ENCODE assay signal across 10 cellular contexts in the genomic region with DNA sequence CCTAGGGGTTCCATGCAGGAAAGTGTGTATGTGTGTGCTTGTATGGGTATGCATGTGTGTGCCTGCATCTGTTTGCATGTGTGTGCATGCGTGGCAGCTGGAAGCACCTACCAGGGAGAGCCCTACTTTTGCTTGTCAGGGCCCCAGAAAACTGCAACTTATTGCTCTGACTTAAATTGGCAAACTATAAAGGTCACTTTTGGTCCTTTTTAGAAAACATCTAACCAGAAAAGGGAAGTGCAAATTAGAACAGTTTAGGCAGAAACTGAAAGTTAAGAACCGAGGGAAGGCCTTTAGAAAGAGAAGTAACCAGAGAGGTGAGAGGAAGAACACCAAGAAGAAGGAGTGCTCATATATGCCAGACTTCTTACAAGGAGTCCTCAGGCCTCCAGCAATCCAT. TPM values are rescaled to one million over a fixed set of nuclear protein-coding genes. Genes with fewer than 3 reads are reported as not detected.
DNase-seq lines count a peak whose midpoint lies in the region; ATAC-seq lines count a peak whose summit lies in the region.
"Had no signal": no experiment of that assay in that cellular context is flagged by ENCODE, and none has a peak within 500 bp of the region (broad histone marks: within the 10 kb centered on the region; RNA-seq: fewer than 3 reads in every experiment).

No MANE protein-coding gene starts in this region.

- ATAC-seq in GM18909 (IDR thresholded peaks at IDR 0.05; ENCODE audit: poor library complexity, unreplicated experiment) (peak; percentile 91), HG02623 (IDR thresholded peaks at IDR 0.05; ENCODE audit: unreplicated experiment) (peak; percentile 93), naive B cell (ENCODE audit: low read depth in 2 of 2) (peak; percentile 98 to 99)

- H3K9me3 Mint-ChIP-seq in naive B cell, result peaks cover 0 to 1% (median under 1%) of the 10 kb centered on the region in 7 donors

- H3K4me3 Mint-ChIP-seq in naive B cell, result peak overlapping the region in 7 of 8 donors; percentile 44 to 81 (median 68)

- DNase-seq in KBM-7, result peak; percentile 69
- DNase-seq in naive B cell, result peak; percentile 66
- no peak for DNase-seq in activated CD4-positive, CD25-positive, alpha-beta regulatory T cell treated with anti-CD3 and anti-CD28 coated beads, Interleukin-2, amount 50 U/mL, for 72 hours
- DNase-seq in NCI-H82 treated with DMSO at 0.1 percent for 48 hours (lab: John Stamatoyannopoulos, UW; ENCODE audit: unreplicated experiment), result no peak
- no peak for DNase-seq in NCI-H2196 treated with DMSO at 0.1 percent for 48 hours (lab: John Stamatoyannopoulos, UW; ENCODE audit: unreplicated experiment)
- no peak for DNase-seq in inferior parietal cortex (ENCODE audit: extremely low spot score)
- DNase-seq: activated CD4-positive, alpha-beta T cell treated with anti-CD3 and anti-CD28 coated beads, Interleukin-2, amount 50 U/mL, for 1 hour; NCI-H2171 had no signal

- no peaks in the 10 kb centered on the region for H3K27me3 Mint-ChIP-seq in naive B cell

- peaks cover 0 to under 1% of the 10 kb centered on the region in 2 donors for H3K36me3 Mint-ChIP-seq in naive B cell

- H3K27ac Mint-ChIP-seq in naive B cell, result peak overlapping the region; percentile 19 to 94 (median 82)

- H3K4me1 Mint-ChIP-seq in naive B cell, result peaks cover 23 to 32% (median 32%) of the 10 kb centered on the region in 3 donors

- in situ Hi-C loops in KBM-7 (cut with MboI; ENCODE audit: low pct_unique_long_range_greater_than_20kb, low sequenced_read_pairs), result no loop called here

RNA-seq across cellular contexts. Expression of a gene that starts 32.5 kb away (rescaled TPM):
- under 1 TPM in 1 of 6 donors, not detected in 5; 0.36 TPM for polyA plus RNA-seq in naive B cell (ENCODE audit: low read depth in 6 of 6)

Comparison
In these comparisons a context has a peak if more than half of its experiments do, and no peak if none do; other contexts are left out.
1. DNase-seq: peak in KBM-7 (single experiment) and naive B cell (single experiment); none in activated CD4-positive, CD25-positive, alpha-beta regulatory T cell treated with anti-CD3 and anti-CD28 coated beads, Interleukin-2, amount 50 U/mL, for 72 hours (single experiment), NCI-H82 treated with DMSO at 0.1 percent for 48 hours (single experiment), NCI-H2196 treated with DMSO at 0.1 percent for 48 hours (single experiment) and inferior parietal cortex (single experiment).
2. Peak in every context shown above with its lines, with median percentiles within 50 percentile points of each other: ATAC-seq.